ENCODE assay signal across 8 cellular contexts in the genomic region with DNA sequence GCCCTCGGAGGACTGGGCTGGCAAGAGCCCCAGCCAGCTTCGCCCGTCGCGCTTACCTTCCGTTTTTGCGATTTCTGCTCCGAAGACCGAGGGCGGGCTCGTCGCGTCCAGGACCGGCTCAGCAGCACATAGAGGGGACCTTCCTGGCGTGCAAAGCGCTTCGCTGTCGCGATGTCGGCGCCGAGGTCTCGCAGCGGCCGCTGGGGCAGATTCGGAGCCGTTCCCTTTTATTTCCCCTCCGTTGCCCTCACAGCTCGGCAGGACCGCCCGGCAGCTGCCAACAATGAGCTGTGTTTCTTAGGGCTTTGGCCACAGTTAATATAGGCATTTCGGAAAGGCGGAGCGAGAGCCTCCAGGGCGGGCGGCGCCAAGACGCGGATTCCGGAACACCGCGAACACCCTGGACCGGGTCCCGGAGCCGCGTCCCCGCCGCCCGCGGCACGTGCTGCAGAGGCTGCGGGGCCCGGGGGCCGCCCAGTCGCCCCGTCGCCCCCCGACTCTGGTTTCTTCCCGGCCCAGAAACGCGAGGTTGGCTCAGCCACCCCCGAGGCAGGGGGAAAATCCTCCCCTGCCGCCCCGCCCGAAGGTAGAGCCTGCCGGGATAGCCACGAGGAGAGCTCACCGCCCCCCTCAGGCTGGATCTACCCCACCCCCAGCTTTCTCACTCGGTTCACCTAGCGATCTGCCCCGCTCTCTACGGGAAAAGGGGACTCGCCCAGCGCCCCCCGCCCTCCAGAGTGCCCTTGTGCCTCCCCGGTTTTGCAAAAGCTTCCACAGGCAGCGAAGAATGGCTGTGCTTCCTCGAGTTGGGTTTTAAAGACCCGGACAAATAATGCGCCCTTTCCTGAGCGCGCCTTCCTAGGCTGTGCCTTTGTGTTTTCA. TPM values are rescaled to one million over a fixed set of nuclear protein-coding genes. Genes with fewer than 3 reads are reported as not detected.
A peak's percentile ranks its signal among the peaks of the same experiment; 100 is the strongest.
DNase-seq lines count a peak whose midpoint lies in the region; TF ChIP-seq lines count a peak whose summit lies in the region.

TSS of gene CITED2 (minus strand) at position 292 of the 882 bp plus-strand sequence. CDS start 704 bp downstream, outside the sequence.

- H4K20me1 ChIP-seq in H9 (ENCODE audit: control insufficient read depth, insufficient read depth, insufficient read length): no peaks in the 10 kb centered on the region

- peak; percentile 92 for DNase-seq in H9
- DNase-seq in MG63: peak; percentile 95
- peak; percentile 87 for DNase-seq in SIG-M5 treated with dmso at 0.1 percent for 504 hours (lab: John Stamatoyannopoulos, UW; ENCODE audit: unreplicated experiment)
- peak; percentile 92 for DNase-seq in activated gamma-delta T cell treated with Interleukin-2 at 50 U/mL for 16 hours
- DNase-seq in foreskin fibroblast: peak; percentile 96 to 99
- peak; percentile 95 for DNase-seq in stromal cell of bone marrow (ENCODE audit: low read depth)

- H3K4me3 ChIP-seq in MG63 (peak within 1 kb of the TSS; percentile 99), foreskin fibroblast (ENCODE audit: low read depth in 1 of 2, low read length in 2 of 2) (peak within 1 kb of the TSS; percentile 68 to 89), neuron (ENCODE audit: low read length) (peak within 1 kb of the TSS; percentile 75)

- peak within 1 kb of the TSS; percentile 65 for H3K9ac ChIP-seq in ES-I3 (ENCODE audit: low read depth, low read length)
- H3K9ac ChIP-seq in H9 (ENCODE audit: extremely low read depth, insufficient read length, low read length): peak within 1 kb of the TSS; percentile 93

- no peaks in the 10 kb centered on the region for H3K79me1 ChIP-seq in H9 (ENCODE audit: insufficient read depth, low read depth, low read length, poor library complexity, severe bottlenecking)

- H3K4ac ChIP-seq in H9 (ENCODE audit: low read depth, low read length): peak within 1 kb of the TSS; percentile 33; the same call in 1 of the 2 replicates

- H3K4me1 ChIP-seq in ES-I3 (ENCODE audit: insufficient read depth, low read length) (peaks cover 27% of the 10 kb centered on the region), H9 (ENCODE audit: insufficient read depth, low read length) (peaks cover 6% of the 10 kb centered on the region; the same call in 1 of the 2 replicates), neuron (ENCODE audit: insufficient read depth, low read length) (peaks cover 35% of the 10 kb centered on the region)

- H3K27me3 ChIP-seq in H9 (ENCODE audit: insufficient read depth, low read length) (no peaks in the 10 kb centered on the region), MG63 (no peaks in the 10 kb centered on the region), neuron (ENCODE audit: insufficient read depth, low read length) (no peaks in the 10 kb centered on the region)

- peak within 1 kb of the TSS; percentile 57 for H4K5ac ChIP-seq in H9 (ENCODE audit: insufficient read length, low read depth, low read length)

- H3K14ac ChIP-seq in H9 (ENCODE audit: insufficient read depth, low read length): peak within 1 kb of the TSS; percentile 97

- 0 out of 3 replicates have a peak, but pooled peaks have one; percentile 18 for TF ChIP-seq CTCF in H9 (conservative IDR thresholded peaks at IDR 0.05)
- no peak for TF ChIP-seq CTCF in foreskin fibroblast (IDR thresholded peaks at IDR 0.05; ENCODE audit: low read depth, low read length)

- H2BK20ac ChIP-seq in H9 (ENCODE audit: low read depth, low read length, poor library complexity, severe bottlenecking): no peak within 1 kb of the TSS

- H3K27ac Mint-ChIP-seq in H9: peak within 1 kb of the TSS; percentile 99 to 100 (median 100)

- H3K23me2 ChIP-seq in H9 (ENCODE audit: insufficient read length, low read depth, low read length, poor library complexity, severe bottlenecking): peaks cover 14% of the 10 kb centered on the region

- no peak within 1 kb of the TSS for H3T11ph ChIP-seq in H9 (ENCODE audit: low read length)

- H2BK5ac ChIP-seq in H9 (ENCODE audit: insufficient read length, low read length): peak within 1 kb of the TSS; percentile 27

- H3K36me3 ChIP-seq in ES-I3 (ENCODE audit: insufficient read depth, low read length) (peaks cover 6% of the 10 kb centered on the region), MG63 (peaks cover 35% of the 10 kb centered on the region), neuron (ENCODE audit: insufficient read depth, low read length) (peaks cover 26% of the 10 kb centered on the region)

- H3K18ac ChIP-seq in H9 (ENCODE audit: insufficient read length, low read depth, low read length): peak within 1 kb of the TSS; percentile 92

- H2AK5ac ChIP-seq in H9 (ENCODE audit: insufficient read length, low read length): no peak within 1 kb of the TSS

- H2AFZ ChIP-seq in H9 (ENCODE audit: low read length): no peak within 1 kb of the TSS
- peak within 1 kb of the TSS; percentile 100 for H2AFZ ChIP-seq in neuron (ENCODE audit: low read depth, low read length)

- H2BK12ac ChIP-seq in H9 (ENCODE audit: insufficient read length, low read depth, low read length): no peak within 1 kb of the TSS

- H3K27ac ChIP-seq in H9 (ENCODE audit: insufficient read length, low read depth, low read length): peak within 1 kb of the TSS; percentile 57

- WGBS in H9 (ENCODE audit: extremely low coverage, insufficient read length, low lambda C conversion rate): no CpG with 5 or more reads among the region's 82 CpGs

- H3K9me3 ChIP-seq in ES-I3 (ENCODE audit: control insufficient read depth, insufficient read depth, low read length) (no peaks in the 10 kb centered on the region), H9 (ENCODE audit: control insufficient read depth, low read depth, low read length) (no peaks in the 10 kb centered on the region), MG63 (no peaks in the 10 kb centered on the region), neuron (ENCODE audit: low read length) (no peaks in the 10 kb centered on the region)

- H4K8ac ChIP-seq in H9 (replicated peaks; ENCODE audit: insufficient read length, low read depth, low read length): no peak within 1 kb of the TSS

- no peak within 1 kb of the TSS for H3K56ac ChIP-seq in H9 (ENCODE audit: insufficient read length, low read depth, low read length)

- peak within 1 kb of the TSS; percentile 97 for H4K91ac ChIP-seq in H9 (ENCODE audit: insufficient read length, low read depth, low read length)

- no peaks in the 10 kb centered on the region; the same call in 1 of the 2 replicates for H3K27me3 Mint-ChIP-seq in H9 (ENCODE audit: low read depth)

- no peak within 1 kb of the TSS for H2BK15ac ChIP-seq in H9 (ENCODE audit: low read depth, low read length)

- peak within 1 kb of the TSS; percentile 73 for H3K4me2 ChIP-seq in H9 (ENCODE audit: insufficient read depth, insufficient read length, low read length)

- peak within 1 kb of the TSS; percentile 56 for H2BK120ac ChIP-seq in H9 (ENCODE audit: low read depth, low read length, poor library complexity, severe bottlenecking)

- H3K23ac ChIP-seq in H9 (ENCODE audit: insufficient read length, low read depth, low read length): peak within 1 kb of the TSS; percentile 5

- peaks cover 26 to 38% (median 32%) of the 10 kb centered on the region in 3 experiments for H3K36me3 Mint-ChIP-seq in H9 (ENCODE audit: insufficient read depth in 1 of 3, low read depth in 3 of 3)

- H3K4me3 Mint-ChIP-seq in H9: peak within 1 kb of the TSS; percentile 99

- peaks cover 3 to 12% of the 10 kb centered on the region in 2 experiments; a peak in 4 of 5 replicates for H3K9me3 Mint-ChIP-seq in H9

- H3K4me1 Mint-ChIP-seq in H9: peaks cover 41 to 44% of the 10 kb centered on the region in 2 experiments

- peaks cover 5% of the 10 kb centered on the region; the same call in 1 of the 2 replicates for H3K79me2 ChIP-seq in H9 (ENCODE audit: insufficient read depth, low read length)

RNA-seq across cellular contexts. Expression of gene CITED2, which starts in this region (rescaled TPM):
- total RNA-seq in H9 (2021): 107 and 110 TPM in 2 replicates
- 112 and 114 TPM in 2 replicates for total RNA-seq in MG63 (2014; rRNA removed; shearing (Covaris generic); ENCODE audit: low replicate concordance)

Comparison
In these comparisons a context has a peak if more than half of its experiments do, and no peak if none do; other contexts are left out.
1. Peak in every context shown above with its lines: DNase-seq, H3K4me3 ChIP-seq and H3K27ac ChIP-seq.